2 cellular contexts compared by ENCODE assay signal in the genomic region with DNA sequence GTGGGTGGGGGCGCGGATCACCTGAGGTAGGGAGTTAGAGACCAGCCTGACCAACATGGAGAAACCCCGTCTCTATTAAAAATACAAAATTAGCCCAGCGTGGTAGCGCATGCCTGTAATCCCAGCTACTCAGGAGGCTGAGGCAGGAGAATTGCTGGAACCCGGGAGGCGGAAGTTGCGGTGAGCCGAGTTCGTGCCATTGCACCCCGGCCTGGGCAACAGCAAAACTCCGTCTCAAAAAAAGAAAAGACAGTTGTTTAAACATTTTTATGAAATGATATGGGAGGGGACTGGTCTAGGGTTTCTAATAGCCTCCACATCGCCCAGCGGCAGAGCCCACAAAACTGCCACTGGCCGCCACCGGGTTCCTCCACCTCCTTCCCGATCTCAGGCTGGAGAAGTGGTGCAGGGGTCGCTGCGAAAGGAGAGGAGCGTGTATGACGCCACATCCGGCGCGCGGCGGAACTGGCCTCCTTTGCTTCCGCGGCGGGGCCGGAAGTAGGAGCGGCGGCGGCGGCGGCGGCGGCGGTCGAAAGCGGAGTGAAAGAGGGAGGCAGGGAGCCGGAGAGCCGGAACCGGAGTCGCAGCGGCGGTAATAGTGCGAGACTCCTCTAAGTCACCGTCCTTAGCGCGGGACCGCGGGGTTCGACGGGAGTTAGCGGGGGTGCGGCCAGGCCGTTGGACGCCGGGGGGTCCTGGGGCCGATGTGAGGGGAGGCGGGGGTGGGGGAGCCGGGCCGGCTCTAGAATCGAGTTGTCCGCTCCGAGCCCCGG.
TF ChIP-seq lines count a peak whose summit lies in the region.

Gene PPP4C (plus strand): TSS at position 492 of the 773 bp plus-strand sequence. CDS start 384 bp downstream, outside the sequence.

TF ChIP-seq in A549, 52 proteins besides CTCF, POLR2A, EP300 and RAD21 (continued from another document):
- TF ChIP-seq, protein P1, sequence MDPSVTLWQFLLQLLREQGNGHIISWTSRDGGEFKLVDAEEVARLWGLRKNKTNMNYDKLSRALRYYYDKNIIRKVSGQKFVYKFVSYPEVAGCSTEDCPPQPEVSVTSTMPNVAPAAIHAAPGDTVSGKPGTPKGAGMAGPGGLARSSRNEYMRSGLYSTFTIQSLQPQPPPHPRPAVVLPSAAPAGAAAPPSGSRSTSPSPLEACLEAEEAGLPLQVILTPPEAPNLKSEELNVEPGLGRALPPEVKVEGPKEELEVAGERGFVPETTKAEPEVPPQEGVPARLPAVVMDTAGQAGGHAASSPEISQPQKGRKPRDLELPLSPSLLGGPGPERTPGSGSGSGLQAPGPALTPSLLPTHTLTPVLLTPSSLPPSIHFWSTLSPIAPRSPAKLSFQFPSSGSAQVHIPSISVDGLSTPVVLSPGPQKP (IDR thresholded peaks at IDR 0.05; ENCODE audit: low read depth, low read length) = no peak
- TF ChIP-seq ESRRA (IDR thresholded peaks at IDR 0.05; ENCODE audit: borderline replicate concordance, low read length) (no peak), CHD2 (IDR thresholded peaks at IDR 0.05; ENCODE audit: low read length, partially characterized antibody) (peak; percentile 11)

TF ChIP-seq in HepG2, 621 proteins besides CTCF, POLR2A, EP300 and RAD21 (continued from another document and continues in another):
- TF ChIP-seq, protein P2, sequence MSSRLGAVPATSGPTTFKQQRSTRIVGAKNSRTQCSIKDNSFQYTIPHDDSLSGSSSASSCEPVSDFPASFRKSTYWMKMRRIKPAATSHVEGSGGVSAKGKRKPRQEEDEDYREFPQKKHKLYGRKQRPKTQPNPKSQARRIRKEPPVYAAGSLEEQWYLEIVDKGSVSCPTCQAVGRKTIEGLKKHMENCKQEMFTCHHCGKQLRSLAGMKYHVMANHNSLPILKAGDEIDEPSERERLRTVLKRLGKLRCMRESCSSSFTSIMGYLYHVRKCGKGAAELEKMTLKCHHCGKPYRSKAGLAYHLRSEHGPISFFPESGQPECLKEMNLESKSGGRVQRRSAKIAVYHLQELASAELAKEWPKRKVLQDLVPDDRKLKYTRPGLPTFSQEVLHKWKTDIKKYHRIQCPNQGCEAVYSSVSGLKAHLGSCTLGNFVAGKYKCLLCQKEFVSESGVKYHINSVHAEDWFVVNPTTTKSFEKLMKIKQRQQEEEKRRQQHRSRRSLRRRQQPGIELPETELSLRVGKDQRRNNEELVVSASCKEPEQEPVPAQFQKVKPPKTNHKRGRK (CRISPR knock-in tag; IDR thresholded peaks at IDR 0.05) = no peak
- TF ChIP-seq ETV5 (CRISPR knock-in tag; IDR thresholded peaks at IDR 0.05; ENCODE audit: borderline replicate concordance) (peak; percentile 90), AKNA (CRISPR knock-in tag; IDR thresholded peaks at IDR 0.05; ENCODE audit: borderline replicate concordance) (no peak), SETDB1 (CRISPR knock-in tag; IDR thresholded peaks at IDR 0.05; ENCODE audit: borderline replicate concordance) (no peak), ZNF30 (CRISPR knock-in tag; IDR thresholded peaks at IDR 0.05) (no peak), ZNF607 (CRISPR knock-in tag; IDR thresholded peaks at IDR 0.05; ENCODE audit: borderline replicate concordance) (no peak; the same call in 1 of the 2 replicates), ZNF264 (CRISPR knock-in tag; IDR thresholded peaks at IDR 0.05) (no peak; the same call in 1 of the 2 replicates), IRF9 (CRISPR knock-in tag; IDR thresholded peaks at IDR 0.05; ENCODE audit: borderline replicate concordance) (no peak), ZNF274 (CRISPR knock-in tag; IDR thresholded peaks at IDR 0.05) (peak; percentile 73; the same call in 1 of the 2 replicates), MTA3 (CRISPR knock-in tag; IDR thresholded peaks at IDR 0.05) (no peak), ZNF75D (CRISPR knock-in tag; IDR thresholded peaks at IDR 0.05; ENCODE audit: borderline replicate concordance) (no peak), GLMP (CRISPR knock-in tag; IDR thresholded peaks at IDR 0.05; ENCODE audit: borderline replicate concordance) (no peak), NR2F2 (IDR thresholded peaks at IDR 0.05; ENCODE audit: borderline replicate concordance, low read depth) (no peak), MZF1 (CRISPR knock-in tag; IDR thresholded peaks at IDR 0.05; ENCODE audit: borderline replicate concordance) (no peak; the same call in 1 of the 2 replicates), DNMT1 (CRISPR knock-in tag; IDR thresholded peaks at IDR 0.05) (no peak; the same call in 1 of the 2 replicates), FOXO1 (CRISPR knock-in tag; IDR thresholded peaks at IDR 0.05) (no peak), ZNF616 (CRISPR knock-in tag; IDR thresholded peaks at IDR 0.05; ENCODE audit: low read depth) (peak; percentile 34; the same call in 1 of the 2 replicates), POGK (CRISPR knock-in tag; conservative IDR thresholded peaks at IDR 0.05) (peak; percentile 65; the same call in 1 of the 2 replicates), CBX5 (CRISPR knock-in tag; IDR thresholded peaks at IDR 0.05; ENCODE audit: borderline replicate concordance) (peak; percentile 24; the same call in 1 of the 2 replicates), ZNF841 (CRISPR knock-in tag; IDR thresholded peaks at IDR 0.05; ENCODE audit: borderline replicate concordance) (no peak), ZNF720 (CRISPR knock-in tag; IDR thresholded peaks at IDR 0.05) (no peak), ZNF773 (CRISPR knock-in tag; IDR thresholded peaks at IDR 0.05; ENCODE audit: borderline replicate concordance) (0 out of 2 replicates have a peak, but pooled peaks have one; percentile 21), GABPA (IDR thresholded peaks at IDR 0.05; ENCODE audit: low read depth, low read length) (peak; percentile 96), GABPA (CRISPR knock-in tag; IDR thresholded peaks at IDR 0.05; ENCODE audit: low read depth) (peak; percentile 95), ZNF18 (CRISPR knock-in tag; IDR thresholded peaks at IDR 0.05; ENCODE audit: insufficient replicate concordance) (peak; percentile 46), GPN1 (CRISPR knock-in tag; IDR thresholded peaks at IDR 0.05; ENCODE audit: borderline replicate concordance) (no peak), ZNF430 (CRISPR knock-in tag; IDR thresholded peaks at IDR 0.05) (peak; percentile 35; the same call in 1 of the 2 replicates), HOXA9 (CRISPR knock-in tag; IDR thresholded peaks at IDR 0.05; ENCODE audit: borderline replicate concordance) (0 out of 2 replicates have a peak, but pooled peaks have one; percentile 48), ZBTB3 (CRISPR knock-in tag; IDR thresholded peaks at IDR 0.05; ENCODE audit: borderline replicate concordance, low read depth) (no peak)
- TF ChIP-seq, protein P3, sequence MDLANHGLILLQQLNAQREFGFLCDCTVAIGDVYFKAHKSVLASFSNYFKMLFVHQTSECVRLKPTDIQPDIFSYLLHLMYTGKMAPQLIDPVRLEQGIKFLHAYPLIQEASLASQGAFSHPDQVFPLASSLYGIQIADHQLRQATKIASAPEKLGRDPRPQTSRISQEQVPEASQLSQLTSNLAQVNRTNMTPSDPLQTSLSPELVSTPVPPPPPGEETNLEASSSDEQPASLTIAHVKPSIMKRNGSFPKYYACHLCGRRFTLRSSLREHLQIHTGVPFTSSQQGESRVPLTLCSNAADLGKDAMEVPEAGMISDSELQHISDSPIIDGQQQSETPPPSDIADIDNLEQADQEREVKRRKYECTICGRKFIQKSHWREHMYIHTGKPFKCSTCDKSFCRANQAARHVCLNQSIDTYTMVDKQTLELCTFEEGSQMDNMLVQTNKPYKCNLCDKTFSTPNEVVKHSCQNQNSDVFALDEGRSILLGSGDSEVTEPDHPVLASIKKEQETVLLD (CRISPR knock-in tag; IDR thresholded peaks at IDR 0.05; ENCODE audit: low read depth) = peak; percentile 50; the same call in 1 of the 2 replicates
- TF ChIP-seq, protein P4, sequence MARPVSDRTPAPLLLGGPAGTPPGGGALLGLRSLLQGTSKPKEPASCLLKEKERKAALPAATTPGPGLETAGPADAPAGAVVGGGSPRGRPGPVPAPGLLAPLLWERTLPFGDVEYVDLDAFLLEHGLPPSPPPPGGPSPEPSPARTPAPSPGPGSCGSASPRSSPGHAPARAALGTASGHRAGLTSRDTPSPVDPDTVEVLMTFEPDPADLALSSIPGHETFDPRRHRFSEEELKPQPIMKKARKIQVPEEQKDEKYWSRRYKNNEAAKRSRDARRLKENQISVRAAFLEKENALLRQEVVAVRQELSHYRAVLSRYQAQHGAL (CRISPR knock-in tag; IDR thresholded peaks at IDR 0.05; ENCODE audit: not compliant biosample characterization) = no peak
- TF ChIP-seq, protein P5, sequence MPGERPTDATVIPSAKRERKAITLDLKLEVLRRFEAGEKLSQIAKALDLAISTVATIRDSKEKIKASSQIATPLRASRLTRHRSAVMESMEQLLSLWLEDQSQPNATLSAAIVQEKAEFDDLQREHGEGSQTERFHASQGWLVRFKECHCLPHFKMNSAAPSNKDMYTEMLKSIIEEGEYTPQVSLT (CRISPR knock-in tag; IDR thresholded peaks at IDR 0.05; ENCODE audit: borderline replicate concordance, low read depth) = no peak
- TF ChIP-seq, protein P6, sequence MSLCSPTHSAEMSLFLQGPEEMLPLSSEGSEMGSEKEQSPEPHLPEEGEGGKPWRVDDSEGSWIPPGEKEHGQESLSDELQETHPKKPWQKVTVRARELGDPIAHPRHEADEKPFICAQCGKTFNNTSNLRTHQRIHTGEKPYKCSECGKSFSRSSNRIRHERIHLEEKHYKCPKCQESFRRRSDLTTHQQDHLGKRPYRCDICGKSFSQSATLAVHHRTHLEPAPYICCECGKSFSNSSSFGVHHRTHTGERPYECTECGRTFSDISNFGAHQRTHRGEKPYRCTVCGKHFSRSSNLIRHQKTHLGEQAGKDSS (CRISPR knock-in tag; IDR thresholded peaks at IDR 0.05; ENCODE audit: borderline replicate concordance, low read depth) = no peak
